ENCODE assay signal across 1 cellular context in genomic region chr4:76306882-76307669, GRCh38.
TF ChIP-seq lines count a peak whose summit lies in the region.

No MANE protein-coding gene starts in this region.

TF ChIP-seq in GM23338, 12 proteins besides CTCF, POLR2A, EP300 and RAD21 (continued from another document):
- TF ChIP-seq REST (IDR thresholded peaks at IDR 0.05; ENCODE audit: unreplicated experiment) (no peak), EZH2phosphoT487 (IDR thresholded peaks at IDR 0.05; ENCODE audit: unreplicated experiment) (no peak), EZH2 (IDR thresholded peaks at IDR 0.05; ENCODE audit: low read depth, unreplicated experiment) (no peak), NANOG (IDR thresholded peaks at IDR 0.05; ENCODE audit: borderline replicate concordance) (no peak)
TF ChIP-seq in GM23338: peak in this region for 0.
